Comparison of ENCODE assay signal across 8 cellular contexts in the genomic region with DNA sequence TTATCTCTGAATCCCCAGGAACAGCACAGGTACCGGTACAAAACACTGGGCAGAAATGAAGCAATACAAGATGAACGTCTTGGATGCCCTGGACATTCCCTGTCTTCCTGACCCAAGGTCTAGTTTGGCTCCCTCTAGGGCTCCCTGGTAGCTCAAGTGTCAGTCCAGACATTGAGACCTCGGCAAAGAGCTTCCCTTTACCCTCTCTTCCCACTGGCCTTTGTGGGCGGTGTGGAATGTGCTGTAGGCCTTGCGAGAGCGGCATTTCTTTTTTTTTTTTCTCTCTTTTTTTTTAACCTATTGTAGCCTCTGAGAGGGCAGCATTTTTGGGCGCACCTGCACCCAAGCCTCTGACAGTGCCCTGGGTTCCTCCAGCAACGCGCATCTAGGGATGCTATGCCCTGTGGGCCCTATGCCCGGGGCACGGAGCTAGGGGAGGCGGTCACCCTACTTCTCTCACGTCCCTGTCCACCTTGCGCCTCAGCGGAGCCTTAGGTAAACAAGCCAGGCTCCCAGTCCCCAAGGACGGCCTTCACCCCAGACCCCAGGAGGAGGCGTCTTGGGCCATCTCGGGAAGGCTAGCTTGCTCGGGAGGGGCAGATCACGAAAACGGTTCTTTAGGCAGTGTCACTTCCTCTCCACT. TPM values are rescaled to one million over a fixed set of nuclear protein-coding genes. Genes with fewer than 3 reads are reported as not detected.
A peak's percentile ranks its signal among the peaks of the same experiment; 100 is the strongest.
DNase-seq lines count a peak whose midpoint lies in the region; ATAC-seq and TF ChIP-seq lines count a peak whose summit lies in the region.

No MANE protein-coding gene starts in this region.

- peak overlapping the region; percentile 81 for H3K4me3 Mint-ChIP-seq in activated naive CD8-positive, alpha-beta T cell treated with anti-CD3 and anti-CD28 coated beads, Interleukin-2, amount 50 U/mL, for 24 hours

- no peaks in the 10 kb centered on the region for H3K27me3 Mint-ChIP-seq in activated naive CD8-positive, alpha-beta T cell treated with anti-CD3 and anti-CD28 coated beads, Interleukin-2, amount 50 U/mL, for 24 hours

- intact Hi-C loops in heart left ventricle (cut with DNase I) (loop anchor here in 1 of 10 donors (10.0 kb wide), 1 partner anchor 241 kb away; no protein-coding TSS in a partner anchor), left ventricle myocardium superior (cut with micrococcal nuclease) (no loop called here)

- peaks cover 10% of the 10 kb centered on the region for H3K36me3 Mint-ChIP-seq in activated naive CD8-positive, alpha-beta T cell treated with anti-CD3 and anti-CD28 coated beads, Interleukin-2, amount 50 U/mL, for 24 hours (ENCODE audit: low read depth)

- peak overlapping the region; percentile 96 for H3K27ac Mint-ChIP-seq in activated naive CD8-positive, alpha-beta T cell treated with anti-CD3 and anti-CD28 coated beads, Interleukin-2, amount 50 U/mL, for 24 hours

- H3K9ac ChIP-seq in stomach smooth muscle (ENCODE audit: low read length in 2 of 2) = peak overlapping the region; percentile 97 to 99

- peaks cover 70% of the 10 kb centered on the region for H3K4me1 Mint-ChIP-seq in activated naive CD8-positive, alpha-beta T cell treated with anti-CD3 and anti-CD28 coated beads, Interleukin-2, amount 50 U/mL, for 24 hours

- H3K9me3 Mint-ChIP-seq in activated naive CD8-positive, alpha-beta T cell treated with anti-CD3 and anti-CD28 coated beads, Interleukin-2, amount 50 U/mL, for 24 hours = no peaks in the 10 kb centered on the region

- H3K36me3 ChIP-seq in heart left ventricle (peaks cover 0 to under 1% (median 0%) of the 10 kb centered on the region in 9 donors), stomach smooth muscle (ENCODE audit: control insufficient read depth in 2 of 2, insufficient read depth in 2 of 2, low read length in 2 of 2) (peaks cover 0 to 2% of the 10 kb centered on the region in 2 donors)

- H3K9me3 ChIP-seq in heart left ventricle (no peaks in the 10 kb centered on the region), stomach smooth muscle (ENCODE audit: control insufficient read depth in 2 of 2, low read length in 2 of 2) (no peaks in the 10 kb centered on the region)

- TF ChIP-seq POLR2A in heart left ventricle (IDR thresholded peaks at IDR 0.05) (no peak), GM18505 (IDR thresholded peaks at IDR 0.05; ENCODE audit: borderline replicate concordance, extremely low read depth, insufficient read depth, insufficient read length) (no peak)

- H3K4me1 ChIP-seq in heart left ventricle (peaks cover 5 to 81% (median 62%) of the 10 kb centered on the region in 12 donors), stomach smooth muscle (ENCODE audit: control insufficient read depth, insufficient read depth, low read length) (peaks cover 28% of the 10 kb centered on the region)

- DNase-seq in heart left ventricle = no peak
- no peak for DNase-seq in left ventricle myocardium superior
- DNase-seq in activated naive CD8-positive, alpha-beta T cell treated with anti-CD3 and anti-CD28 coated beads, Interleukin-2, amount 50 U/mL, for 24 hours = no peak
- DNase-seq in iPS-NIHi7 (ENCODE audit: extremely low spot score) = peak; percentile 65
- DNase-seq in NOMO-1 treated with dmso at 0.1 percent for 144 hours (lab: John Stamatoyannopoulos, UW; ENCODE audit: unreplicated experiment) = no peak
- no peak for DNase-seq in 8988T

- peak in 1 of 12 donors; percentile 4 for TF ChIP-seq CTCF in heart left ventricle (IDR thresholded peaks at IDR 0.05)

- H3K4me3 ChIP-seq in heart left ventricle (peak overlapping the region in 11 of 12 donors; percentile 48 to 95 (median 70)), stomach smooth muscle (ENCODE audit: low read length in 2 of 2) (peak overlapping the region; percentile 88 to 94)

- 41 to 46% (median 44%) methylated on average over 17 to 21 of the region's 21 CpGs for WGBS in heart left ventricle, 4 donors

- peak overlapping the region; percentile 96 to 99 (median 98) for H3K27ac ChIP-seq in heart left ventricle
- H3K27ac ChIP-seq in stomach smooth muscle (ENCODE audit: low read length) = peak overlapping the region; percentile 97

- H3K27me3 ChIP-seq in heart left ventricle (no peaks in the 10 kb centered on the region), stomach smooth muscle (ENCODE audit: control insufficient read depth in 1 of 2, insufficient read depth in 2 of 2, low read length in 2 of 2) (no peaks in the 10 kb centered on the region)

- ATAC-seq in heart left ventricle (no peak), left ventricle myocardium superior (no peak), GM18505 (IDR thresholded peaks at IDR 0.05; ENCODE audit: unreplicated experiment) (no peak)
- no peak for ATAC-seq in activated naive CD8-positive, alpha-beta T cell treated with anti-CD3 and anti-CD28 coated beads, Interleukin-2, amount 50 U/mL, for 24 hours

RNA-seq across cellular contexts. Expression of gene NFATC3, which starts 1.2 kb away (rescaled TPM):
- total RNA-seq in heart left ventricle = 10 to 100 TPM; 20.6 to 35.1 (median 28.8) TPM
- polyA plus RNA-seq in heart left ventricle = 10 to 100 TPM in 1 of 2 donors, 1 to 10 TPM in 1; 5.9 to 12.1 TPM
- 24.7 TPM for total RNA-seq in left ventricle myocardium superior
